In genomic region chr14:98175436-98175835, GRCh38 we compare ENCODE assay signal across 22 cellular contexts.
DNase-seq lines count a peak whose midpoint lies in the region; ATAC-seq and TF ChIP-seq lines count a peak whose summit lies in the region.
"Had no signal": no experiment of that assay in that cellular context is flagged by ENCODE, and none has a peak within 500 bp of the region (broad histone marks: within the 10 kb centered on the region; RNA-seq: fewer than 3 reads in every experiment).

No MANE protein-coding gene starts in this region.

- intact Hi-C loops in mammary epithelial cell (cut with micrococcal nuclease), result no loop called here

- no peak for DNase-seq in activated naive CD4-positive, alpha-beta T cell treated with anti-CD3 and anti-CD28 coated beads, Interleukin-2, amount 50 U/mL, for 16 hours
- DNase-seq in activated naive CD8-positive, alpha-beta T cell treated with anti-CD3 and anti-CD28 coated beads, Interleukin-2, amount 10 ng/mL, durations not matched to agents 7 days and 5 days, result no peak
- DNase-seq in GM10266 (ENCODE audit: extremely low spot score) (no peak), mammary epithelial cell (no peak)
- DNase-seq: aorta; caudate nucleus; erythroblast; foreskin melanocyte; hippocampal formation; IMR-90; NCI-H1436 treated with DMSO at 0.1 percent for 48 hours; NCI-H2171; NCI-H524 treated with DMSO at 0.1 percent for 48 hours; occipital lobe; stimulated activated CD4-positive, alpha-beta T cell treated with anti-CD3 and anti-CD28 coated beads, Interleukin-4, amount 100 ng/mL, for 1 hour had no signal

- H2AFZ ChIP-seq in mammary epithelial cell (ENCODE audit: low read depth, low read length), result no peak overlapping the region
- H2AFZ ChIP-seq: GM23338 had no signal

- 100% methylated on average over 4 of the region's 4 CpGs for WGBS in mammary epithelial cell (ENCODE audit: low coverage, missing lambda C conversion rate)

- H3K36me3 Mint-ChIP-seq in activated naive CD4-positive, alpha-beta T cell treated with anti-CD3 and anti-CD28 coated beads, Interleukin-2, amount 50 U/mL, for 24 hours, result peaks cover 2% of the 10 kb centered on the region
- peaks cover 5% of the 10 kb centered on the region for H3K36me3 Mint-ChIP-seq in T-helper 1 cell treated with Interleukin-12 subunit alpha and Interleukin-12 subunit beta and Interleukin-4 antibody, amounts not matched to agents 30 μg/mL and 1 μg/mL, for 36 hours (ENCODE audit: low read depth)
- no peaks in the 10 kb centered on the region for H3K36me3 Mint-ChIP-seq in activated naive CD8-positive, alpha-beta T cell treated with anti-CD3 and anti-CD28 coated beads, Interleukin-2, amount 10 ng/mL, durations not matched to agents 7 days and 5 days

- in situ Hi-C loops in mammary epithelial cell (cut with MboI; ENCODE audit: low sequenced_read_pairs in 2 of 2), result no loop called here

- H3K9ac ChIP-seq in mammary epithelial cell (ENCODE audit: insufficient read depth, low read length), result no peak overlapping the region

- CTCF ChIA-PET in mammary epithelial cell (lab: Charles Lee; ENCODE audit: low non-redundant PET), result no interaction called here

- POLR2A ChIA-PET in activated naive CD8-positive, alpha-beta T cell treated with anti-CD3 and anti-CD28 coated beads, Interleukin-2, amount 10 ng/mL, durations not matched to agents 7 days and 5 days (lab: Charles Lee), result interaction anchor here (0.7 to 2.4 kb wide), 11 partner anchors 9 to 1096 kb away, joined by 3 to 21 read pairs (median 5); partner anchors contain the start of gene BCL11B

- peak overlapping the region; percentile 75 for H3K4me3 Mint-ChIP-seq in activated naive CD4-positive, alpha-beta T cell treated with anti-CD3 and anti-CD28 coated beads, Interleukin-2, amount 50 U/mL, for 24 hours
- H3K4me3 Mint-ChIP-seq in T-helper 1 cell treated with Interleukin-12 subunit alpha and Interleukin-12 subunit beta and Interleukin-4 antibody, amounts not matched to agents 30 μg/mL and 1 μg/mL, for 36 hours, result peak overlapping the region; percentile 74
- H3K4me3 Mint-ChIP-seq in activated naive CD8-positive, alpha-beta T cell treated with anti-CD3 and anti-CD28 coated beads, Interleukin-2, amount 10 ng/mL, durations not matched to agents 7 days and 5 days, result peak overlapping the region; percentile 72
- H3K4me3 Mint-ChIP-seq: GM23338 had no signal

- peaks cover 96% of the 10 kb centered on the region for H3K4me1 Mint-ChIP-seq in activated naive CD4-positive, alpha-beta T cell treated with anti-CD3 and anti-CD28 coated beads, Interleukin-2, amount 50 U/mL, for 24 hours
- H3K4me1 Mint-ChIP-seq in T-helper 1 cell treated with Interleukin-12 subunit alpha and Interleukin-12 subunit beta and Interleukin-4 antibody, amounts not matched to agents 30 μg/mL and 1 μg/mL, for 36 hours (ENCODE audit: low read depth), result peaks cover 80% of the 10 kb centered on the region
- H3K4me1 Mint-ChIP-seq in activated naive CD8-positive, alpha-beta T cell treated with anti-CD3 and anti-CD28 coated beads, Interleukin-2, amount 10 ng/mL, durations not matched to agents 7 days and 5 days, result peaks cover 83% of the 10 kb centered on the region

- no peaks in the 10 kb centered on the region for H3K36me3 ChIP-seq in mammary epithelial cell (ENCODE audit: insufficient read depth, low read length)
- H3K36me3 ChIP-seq: suprapubic skin had no signal

- no peaks in the 10 kb centered on the region for H3K9me3 Mint-ChIP-seq in activated naive CD4-positive, alpha-beta T cell treated with anti-CD3 and anti-CD28 coated beads, Interleukin-2, amount 50 U/mL, for 24 hours
- H3K9me3 Mint-ChIP-seq in T-helper 1 cell treated with Interleukin-12 subunit alpha and Interleukin-12 subunit beta and Interleukin-4 antibody, amounts not matched to agents 30 μg/mL and 1 μg/mL, for 36 hours, result no peaks in the 10 kb centered on the region
- no peaks in the 10 kb centered on the region for H3K9me3 Mint-ChIP-seq in activated naive CD8-positive, alpha-beta T cell treated with anti-CD3 and anti-CD28 coated beads, Interleukin-2, amount 10 ng/mL, durations not matched to agents 7 days and 5 days
- H3K9me3 Mint-ChIP-seq: GM23338 had no signal

- ATAC-seq in activated naive CD8-positive, alpha-beta T cell treated with anti-CD3 and anti-CD28 coated beads, Interleukin-2, amount 10 ng/mL, durations not matched to agents 7 days and 5 days (ENCODE audit: low read depth), result peak; percentile 34
- ATAC-seq in GM19467 (IDR thresholded peaks at IDR 0.05; ENCODE audit: unreplicated experiment), result no peak
- ATAC-seq: GM23338 had no signal

- H3K27ac Mint-ChIP-seq in activated naive CD4-positive, alpha-beta T cell treated with anti-CD3 and anti-CD28 coated beads, Interleukin-2, amount 50 U/mL, for 24 hours, result peak overlapping the region; percentile 98
- H3K27ac Mint-ChIP-seq in T-helper 1 cell treated with Interleukin-12 subunit alpha and Interleukin-12 subunit beta and Interleukin-4 antibody, amounts not matched to agents 30 μg/mL and 1 μg/mL, for 36 hours, result peak overlapping the region; percentile 87
- H3K27ac Mint-ChIP-seq in activated naive CD8-positive, alpha-beta T cell treated with anti-CD3 and anti-CD28 coated beads, Interleukin-2, amount 10 ng/mL, durations not matched to agents 7 days and 5 days, result peak overlapping the region; percentile 93
- H3K27ac Mint-ChIP-seq: GM23338 had no signal

- no peaks in the 10 kb centered on the region for H3K4me1 ChIP-seq in mammary epithelial cell (ENCODE audit: insufficient read depth, low read length)
- H3K4me1 ChIP-seq: suprapubic skin had no signal

- no peak overlapping the region for H3K4me2 ChIP-seq in mammary epithelial cell (ENCODE audit: insufficient read depth, low read depth, low read length)
- H3K4me2 ChIP-seq: GM23338 had no signal

- no peaks in the 10 kb centered on the region for H3K27me3 Mint-ChIP-seq in activated naive CD4-positive, alpha-beta T cell treated with anti-CD3 and anti-CD28 coated beads, Interleukin-2, amount 50 U/mL, for 24 hours
- H3K27me3 Mint-ChIP-seq in T-helper 1 cell treated with Interleukin-12 subunit alpha and Interleukin-12 subunit beta and Interleukin-4 antibody, amounts not matched to agents 30 μg/mL and 1 μg/mL, for 36 hours (ENCODE audit: low read depth), result no peaks in the 10 kb centered on the region
- no peaks in the 10 kb centered on the region for H3K27me3 Mint-ChIP-seq in activated naive CD8-positive, alpha-beta T cell treated with anti-CD3 and anti-CD28 coated beads, Interleukin-2, amount 10 ng/mL, durations not matched to agents 7 days and 5 days

- no peaks in the 10 kb centered on the region for H3K79me2 ChIP-seq in mammary epithelial cell (ENCODE audit: insufficient read depth, low read length)

- no peaks in the 10 kb centered on the region for H3K9me3 ChIP-seq in mammary epithelial cell (replicated peaks; ENCODE audit: insufficient read depth, low read length)
- H3K9me3 ChIP-seq: suprapubic skin had no signal

- TF ChIP-seq CTCF in GM10266 (IDR thresholded peaks at IDR 0.05; ENCODE audit: control insufficient read depth, insufficient read depth, low read depth, missing control alignments), result no peak
- no peak for TF ChIP-seq CTCF in mammary epithelial cell (conservative IDR thresholded peaks at IDR 0.05 in 1 of 2, IDR thresholded peaks at IDR 0.05 in 1 of 2; ENCODE audit: extremely low read depth in 1 of 2, insufficient read depth in 1 of 2, low read depth in 1 of 2, low read length in 2 of 2)

- H4K20me1 ChIP-seq in mammary epithelial cell (ENCODE audit: insufficient read depth, low read length), result no peaks in the 10 kb centered on the region

- H3K4me3 ChIP-seq in mammary epithelial cell (replicated peaks in 1 of 3; ENCODE audit: insufficient read depth in 1 of 3, low read depth in 2 of 3, low read length in 3 of 3), result no peak overlapping the region
- H3K4me3 ChIP-seq: GM23338, suprapubic skin had no signal

- H3K27ac ChIP-seq in mammary epithelial cell (ENCODE audit: insufficient read depth, low read depth, low read length), result no peak overlapping the region
- H3K27ac ChIP-seq: HL-60, RWPE1, suprapubic skin had no signal

- no TSS peak for BruUV-seq in mammary epithelial cell (replicated peaks; lab: Mats Ljungman, UMichigan)

- peaks cover 3% of the 10 kb centered on the region for H3K27me3 ChIP-seq in mammary epithelial cell (ENCODE audit: insufficient read depth, low read length)
- H3K27me3 ChIP-seq: suprapubic skin had no signal

- dilution Hi-C loops in mammary epithelial cell (cut with HindIII; ENCODE audit: low sequenced_read_pairs), result no loop called here
